ENCODE assay signal across 1 cellular context in genomic region chr9:127568618-127568970, GRCh38.
TF ChIP-seq lines count a peak whose summit lies in the region.

No MANE protein-coding gene starts in this region.

TF ChIP-seq in HepG2, 621 proteins besides CTCF, POLR2A, EP300 and RAD21 (continued from another document):
- TF ChIP-seq, protein P1, sequence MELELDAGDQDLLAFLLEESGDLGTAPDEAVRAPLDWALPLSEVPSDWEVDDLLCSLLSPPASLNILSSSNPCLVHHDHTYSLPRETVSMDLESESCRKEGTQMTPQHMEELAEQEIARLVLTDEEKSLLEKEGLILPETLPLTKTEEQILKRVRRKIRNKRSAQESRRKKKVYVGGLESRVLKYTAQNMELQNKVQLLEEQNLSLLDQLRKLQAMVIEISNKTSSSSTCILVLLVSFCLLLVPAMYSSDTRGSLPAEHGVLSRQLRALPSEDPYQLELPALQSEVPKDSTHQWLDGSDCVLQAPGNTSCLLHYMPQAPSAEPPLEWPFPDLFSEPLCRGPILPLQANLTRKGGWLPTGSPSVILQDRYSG (CRISPR knock-in tag; IDR thresholded peaks at IDR 0.05) = peak; percentile 49; the same call in 1 of the 2 replicates
- TF ChIP-seq MXI1 (IDR thresholded peaks at IDR 0.05; ENCODE audit: borderline replicate concordance, low read depth, low read length) (no peak), NFATC3 (CRISPR knock-in tag; IDR thresholded peaks at IDR 0.05) (no peak), ZFY (CRISPR knock-in tag; IDR thresholded peaks at IDR 0.05) (0 out of 2 replicates have a peak, but pooled peaks have one; percentile 33), ZNF569 (CRISPR knock-in tag; IDR thresholded peaks at IDR 0.05; ENCODE audit: borderline replicate concordance) (no peak), RXRB (CRISPR knock-in tag; IDR thresholded peaks at IDR 0.05; ENCODE audit: borderline replicate concordance) (no peak), ZNF317 (CRISPR knock-in tag; IDR thresholded peaks at IDR 0.05) (no peak), ZHX2 (IDR thresholded peaks at IDR 0.05; ENCODE audit: low read depth) (no peak), ZHX2 (CRISPR knock-in tag; IDR thresholded peaks at IDR 0.05; ENCODE audit: borderline replicate concordance) (no peak), ZNF331 (CRISPR knock-in tag; IDR thresholded peaks at IDR 0.05) (no peak), ZNF83 (CRISPR knock-in tag; IDR thresholded peaks at IDR 0.05; ENCODE audit: borderline replicate concordance) (no peak), ZNF563 (CRISPR knock-in tag; IDR thresholded peaks at IDR 0.05) (peak; percentile 49; the same call in 1 of the 2 replicates), ZSCAN21 (CRISPR knock-in tag; IDR thresholded peaks at IDR 0.05; ENCODE audit: borderline replicate concordance) (peak; percentile 35; the same call in 1 of the 2 replicates), IRX3 (CRISPR knock-in tag; IDR thresholded peaks at IDR 0.05; ENCODE audit: borderline replicate concordance, low read depth) (0 out of 2 replicates have a peak, but pooled peaks have one; percentile 30), YEATS4 (CRISPR knock-in tag; IDR thresholded peaks at IDR 0.05; ENCODE audit: borderline replicate concordance) (peak; percentile 8; the same call in 1 of the 2 replicates), ZNF574 (CRISPR knock-in tag; IDR thresholded peaks at IDR 0.05) (0 out of 2 replicates have a peak, but pooled peaks have one; percentile 8), ZNF550 (CRISPR knock-in tag; IDR thresholded peaks at IDR 0.05; ENCODE audit: borderline replicate concordance) (no peak), ZNF224 (CRISPR knock-in tag; IDR thresholded peaks at IDR 0.05) (no peak), ZNF326 (CRISPR knock-in tag; IDR thresholded peaks at IDR 0.05; ENCODE audit: borderline replicate concordance) (no peak), GRHL1 (CRISPR knock-in tag; conservative IDR thresholded peaks at IDR 0.05) (no peak), ZNF230 (CRISPR knock-in tag; IDR thresholded peaks at IDR 0.05) (no peak), ARID2 (CRISPR knock-in tag; IDR thresholded peaks at IDR 0.05; ENCODE audit: borderline replicate concordance) (peak; percentile 10; the same call in 1 of the 2 replicates), ZNF839 (CRISPR knock-in tag; IDR thresholded peaks at IDR 0.05; ENCODE audit: borderline replicate concordance) (no peak), CEBPB (IDR thresholded peaks at IDR 0.05; ENCODE audit: borderline replicate concordance, low read depth, low read length) (no peak), ZNF564 (CRISPR knock-in tag; IDR thresholded peaks at IDR 0.05) (0 out of 2 replicates have a peak, but pooled peaks have one; percentile 48), TBX2 (CRISPR knock-in tag; IDR thresholded peaks at IDR 0.05; ENCODE audit: borderline replicate concordance) (no peak), ZNF552 (CRISPR knock-in tag; IDR thresholded peaks at IDR 0.05; ENCODE audit: borderline replicate concordance) (no peak), HNF4A (CRISPR knock-in tag; IDR thresholded peaks at IDR 0.05) (no peak), ZNF790 (CRISPR knock-in tag; IDR thresholded peaks at IDR 0.05; ENCODE audit: borderline replicate concordance) (no peak; the same call in 1 of the 2 replicates), FOSL2 (CRISPR knock-in tag; IDR thresholded peaks at IDR 0.05) (no peak), ZNF253 (CRISPR knock-in tag; IDR thresholded peaks at IDR 0.05; ENCODE audit: borderline replicate concordance) (no peak), ZNF275 (CRISPR knock-in tag; IDR thresholded peaks at IDR 0.05; ENCODE audit: borderline replicate concordance) (no peak)
- TF ChIP-seq, protein P2, sequence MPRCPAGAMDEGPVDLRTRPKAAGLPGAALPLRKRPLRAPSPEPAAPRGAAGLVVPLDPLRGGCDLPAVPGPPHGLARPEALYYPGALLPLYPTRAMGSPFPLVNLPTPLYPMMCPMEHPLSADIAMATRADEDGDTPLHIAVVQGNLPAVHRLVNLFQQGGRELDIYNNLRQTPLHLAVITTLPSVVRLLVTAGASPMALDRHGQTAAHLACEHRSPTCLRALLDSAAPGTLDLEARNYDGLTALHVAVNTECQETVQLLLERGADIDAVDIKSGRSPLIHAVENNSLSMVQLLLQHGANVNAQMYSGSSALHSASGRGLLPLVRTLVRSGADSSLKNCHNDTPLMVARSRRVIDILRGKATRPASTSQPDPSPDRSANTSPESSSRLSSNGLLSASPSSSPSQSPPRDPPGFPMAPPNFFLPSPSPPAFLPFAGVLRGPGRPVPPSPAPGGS (CRISPR knock-in tag; IDR thresholded peaks at IDR 0.05) = no peak
- TF ChIP-seq, protein P3, sequence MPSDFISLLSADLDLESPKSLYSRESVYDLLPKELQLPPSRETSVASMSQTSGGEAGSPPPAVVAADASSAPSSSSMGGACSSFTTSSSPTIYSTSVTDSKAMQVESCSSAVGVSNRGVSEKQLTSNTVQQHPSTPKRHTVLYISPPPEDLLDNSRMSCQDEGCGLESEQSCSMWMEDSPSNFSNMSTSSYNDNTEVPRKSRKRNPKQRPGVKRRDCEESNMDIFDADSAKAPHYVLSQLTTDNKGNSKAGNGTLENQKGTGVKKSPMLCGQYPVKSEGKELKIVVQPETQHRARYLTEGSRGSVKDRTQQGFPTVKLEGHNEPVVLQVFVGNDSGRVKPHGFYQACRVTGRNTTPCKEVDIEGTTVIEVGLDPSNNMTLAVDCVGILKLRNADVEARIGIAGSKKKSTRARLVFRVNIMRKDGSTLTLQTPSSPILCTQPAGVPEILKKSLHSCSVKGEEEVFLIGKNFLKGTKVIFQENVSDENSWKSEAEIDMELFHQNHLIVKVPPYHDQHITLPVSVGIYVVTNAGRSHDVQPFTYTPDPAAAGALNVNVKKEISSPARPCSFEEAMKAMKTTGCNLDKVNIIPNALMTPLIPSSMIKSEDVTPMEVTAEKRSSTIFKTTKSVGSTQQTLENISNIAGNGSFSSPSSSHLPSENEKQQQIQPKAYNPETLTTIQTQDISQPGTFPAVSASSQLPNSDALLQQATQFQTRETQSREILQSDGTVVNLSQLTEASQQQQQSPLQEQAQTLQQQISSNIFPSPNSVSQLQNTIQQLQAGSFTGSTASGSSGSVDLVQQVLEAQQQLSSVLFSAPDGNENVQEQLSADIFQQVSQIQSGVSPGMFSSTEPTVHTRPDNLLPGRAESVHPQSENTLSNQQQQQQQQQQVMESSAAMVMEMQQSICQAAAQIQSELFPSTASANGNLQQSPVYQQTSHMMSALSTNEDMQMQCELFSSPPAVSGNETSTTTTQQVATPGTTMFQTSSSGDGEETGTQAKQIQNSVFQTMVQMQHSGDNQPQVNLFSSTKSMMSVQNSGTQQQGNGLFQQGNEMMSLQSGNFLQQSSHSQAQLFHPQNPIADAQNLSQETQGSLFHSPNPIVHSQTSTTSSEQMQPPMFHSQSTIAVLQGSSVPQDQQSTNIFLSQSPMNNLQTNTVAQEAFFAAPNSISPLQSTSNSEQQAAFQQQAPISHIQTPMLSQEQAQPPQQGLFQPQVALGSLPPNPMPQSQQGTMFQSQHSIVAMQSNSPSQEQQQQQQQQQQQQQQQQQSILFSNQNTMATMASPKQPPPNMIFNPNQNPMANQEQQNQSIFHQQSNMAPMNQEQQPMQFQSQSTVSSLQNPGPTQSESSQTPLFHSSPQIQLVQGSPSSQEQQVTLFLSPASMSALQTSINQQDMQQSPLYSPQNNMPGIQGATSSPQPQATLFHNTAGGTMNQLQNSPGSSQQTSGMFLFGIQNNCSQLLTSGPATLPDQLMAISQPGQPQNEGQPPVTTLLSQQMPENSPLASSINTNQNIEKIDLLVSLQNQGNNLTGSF (CRISPR knock-in tag; IDR thresholded peaks at IDR 0.05) = no peak
